20 cellular contexts compared by ENCODE assay signal in the genomic region with DNA sequence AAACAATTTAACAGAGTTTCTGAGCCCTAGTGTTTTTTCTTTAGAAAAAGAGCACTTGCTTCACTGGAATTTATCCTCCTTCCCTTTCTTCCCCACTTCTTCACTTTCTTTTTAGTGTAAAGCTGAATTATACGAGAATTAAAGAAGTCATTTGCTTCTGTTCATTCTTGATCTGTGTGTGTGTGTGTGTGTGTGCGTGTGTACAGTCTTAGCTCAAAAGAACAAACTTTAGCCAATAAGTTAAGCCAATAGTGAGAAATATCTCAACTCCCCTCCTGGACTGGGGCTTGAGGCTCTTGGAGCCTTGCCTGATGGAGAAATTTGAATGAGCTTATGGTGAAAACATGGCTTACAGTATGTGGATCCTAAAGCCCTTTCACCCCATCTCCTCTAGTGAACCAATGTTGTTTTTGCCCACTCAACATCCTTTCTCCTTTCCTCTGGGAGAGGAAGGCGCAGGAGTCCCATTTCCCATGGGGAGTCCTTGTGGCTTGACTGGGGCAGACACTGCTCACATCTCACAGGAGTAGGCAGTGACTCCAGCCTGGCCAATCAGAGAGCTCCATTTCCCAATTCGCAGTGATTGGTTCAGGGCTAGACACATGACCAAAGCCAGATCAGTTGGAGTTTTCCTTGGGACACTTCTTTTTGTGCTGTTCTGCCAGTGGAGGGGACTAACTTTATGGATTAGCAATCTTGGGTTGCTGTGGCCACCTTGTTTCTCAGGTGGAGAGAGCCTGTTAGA. TPM values are rescaled to one million over a fixed set of nuclear protein-coding genes. Genes with fewer than 3 reads are reported as not detected.
DNase-seq lines count a peak whose midpoint lies in the region; ATAC-seq and TF ChIP-seq lines count a peak whose summit lies in the region.
"Had no signal": no experiment of that assay in that cellular context is flagged by ENCODE, and none has a peak within 500 bp of the region (broad histone marks: within the 10 kb centered on the region; RNA-seq: fewer than 3 reads in every experiment).

No MANE protein-coding gene starts in this region.

- TF ChIP-seq CTCF in HFFc6 (IDR thresholded peaks at IDR 0.05) (no peak), WTC11 (IDR thresholded peaks at IDR 0.05) (no peak), fibroblast of mammary gland (conservative IDR thresholded peaks at IDR 0.05; ENCODE audit: control insufficient read depth, insufficient read depth, low read depth, low read length) (no peak), GM13977 (IDR thresholded peaks at IDR 0.05; ENCODE audit: extremely low read depth, insufficient read depth, missing control alignments) (no peak)

- no peaks in the 10 kb centered on the region for H3K36me3 Mint-ChIP-seq in HFFc6 (ENCODE audit: low read depth)
- no peaks in the 10 kb centered on the region for H3K36me3 Mint-ChIP-seq in WTC11
- H3K36me3 Mint-ChIP-seq: stimulated activated naive B cell treated with anti-CD40 and anti-IgM and Interleukin-4, amounts not matched to agents 10 μg/mL and 1 μg/mL and 100 μg/mL, for 72 hours had no signal

- H3K9me3 Mint-ChIP-seq in HFFc6 (no peaks in the 10 kb centered on the region), WTC11 (peaks cover 5% of the 10 kb centered on the region)
- H3K9me3 Mint-ChIP-seq: stimulated activated naive B cell treated with anti-CD40 and anti-IgM and Interleukin-4, amounts not matched to agents 10 μg/mL and 1 μg/mL and 100 μg/mL, for 72 hours had no signal

- H3K27me3 Mint-ChIP-seq in HFFc6 (ENCODE audit: insufficient read depth) (no peaks in the 10 kb centered on the region), WTC11 (ENCODE audit: low read depth) (no peaks in the 10 kb centered on the region)

- no peak overlapping the region for H3K4me3 ChIP-seq in fibroblast of mammary gland (ENCODE audit: control insufficient read depth, low read depth, low read length)
- H3K4me3 ChIP-seq: lower lobe of right lung, ovary, sigmoid colon, tibial nerve had no signal

- H3K4me1 Mint-ChIP-seq in HFFc6 (ENCODE audit: low read depth) (peaks cover 43% of the 10 kb centered on the region), WTC11 (peaks cover 32% of the 10 kb centered on the region)
- H3K4me1 Mint-ChIP-seq: B cell; stimulated activated naive B cell treated with anti-CD40 and anti-IgM and Interleukin-4, amounts not matched to agents 10 μg/mL and 1 μg/mL and 100 μg/mL, for 72 hours had no signal

- peak; percentile 23 for DNase-seq in Daoy (ENCODE audit: low read depth)
- DNase-seq in HFFc6, result no peak
- no peak for DNase-seq in WTC11 (ENCODE audit: low spot score)
- DNase-seq in fibroblast of mammary gland (ENCODE audit: low read depth), result peak; percentile 19
- no peak for DNase-seq in NCI-H1694 treated with DMSO at 0.1 percent for 48 hours (lab: John Stamatoyannopoulos, UW)
- no peak for DNase-seq in GM13977 (ENCODE audit: low spot score)
- no peak for DNase-seq in AML-193 (lab: John Stamatoyannopoulos, UW)
- DNase-seq: anterior cingulate cortex; effector memory CD4-positive, alpha-beta T cell; hippocampal formation; lower lobe of right lung; NCI-H1417; NCI-H524; ovary; SHP77 treated with DMSO at 0.1 percent for 48 hours; sigmoid colon; stimulated activated naive B cell treated with anti-CD40 and anti-IgM and Interleukin-4, amounts not matched to agents 10 μg/mL and 1 μg/mL and 100 μg/mL, for 72 hours had no signal

- in situ Hi-C loops in GM13977 (cut with MboI; ENCODE audit: low pct_unique_long_range_greater_than_20kb, low sequenced_read_pairs, unreplicated experiment), result no loop called here

- 0 out of 2 replicates have a peak overlapping the region, but pooled peaks have one; percentile 2 for H3K4me3 Mint-ChIP-seq in HFFc6
- H3K4me3 Mint-ChIP-seq in WTC11, result no peak overlapping the region
- H3K4me3 Mint-ChIP-seq: B cell; stimulated activated naive B cell treated with anti-CD40 and anti-IgM and Interleukin-4, amounts not matched to agents 10 μg/mL and 1 μg/mL and 100 μg/mL, for 72 hours had no signal

- ATAC-seq in WTC11 (no peak; the same call in 1 of the 2 replicates), HG02763 (IDR thresholded peaks at IDR 0.05; ENCODE audit: unreplicated experiment) (no peak)
- ATAC-seq: lower lobe of right lung; stimulated activated naive B cell treated with anti-CD40 and anti-IgM and Interleukin-4, amounts not matched to agents 10 μg/mL and 1 μg/mL and 100 μg/mL, for 72 hours had no signal

- CTCF ChIA-PET in WTC11 (lab: Charles Lee), result interaction anchor here (0.5 to 0.6 kb wide), 2 partner anchors 594 to 709 kb away, joined by 3 read pairs; no protein-coding TSS in a partner anchor

- POLR2A ChIA-PET in WTC11 (lab: Charles Lee), result no interaction called here

- peak overlapping the region; percentile 71; the same call in 1 of the 2 replicates for H3K27ac Mint-ChIP-seq in HFFc6
- H3K27ac Mint-ChIP-seq in WTC11, result no peak overlapping the region
- H3K27ac Mint-ChIP-seq: B cell; stimulated activated naive B cell treated with anti-CD40 and anti-IgM and Interleukin-4, amounts not matched to agents 10 μg/mL and 1 μg/mL and 100 μg/mL, for 72 hours had no signal

TF ChIP-seq in WTC11, 78 proteins besides CTCF, POLR2A, EP300 and RAD21:
- TF ChIP-seq ZSCAN18 (CRISPR knock-in tag; IDR thresholded peaks at IDR 0.05) (no peak), SMAD4 (CRISPR knock-in tag; IDR thresholded peaks at IDR 0.05) (no peak), NFYB (CRISPR knock-in tag; conservative IDR thresholded peaks at IDR 0.05; ENCODE audit: low read depth) (peak; percentile 75), CBFB (CRISPR knock-in tag; IDR thresholded peaks at IDR 0.05; ENCODE audit: low read depth) (no peak), USF2 (CRISPR knock-in tag; IDR thresholded peaks at IDR 0.05) (peak; percentile 36; the same call in 1 of the 2 replicates), ATF3 (CRISPR knock-in tag; conservative IDR thresholded peaks at IDR 0.05) (no peak)

RNA-seq across cellular contexts. Expression of gene MYO3B, which starts 16.3 kb away (rescaled TPM):
- total RNA-seq in Daoy (2014; rRNA removed; shearing (Covaris generic)), result not detected in 2 replicates
- not detected for total RNA-seq in HFFc6 (2021; fragmentation: NEBNext Ultra II Directional; extraction: Animal tissue kit (Norgen Biotek cat#: 25700))
- total RNA-seq in WTC11 (2021), result 0.44 to 0.62 TPM (median 0.50 TPM) in 3 replicates
- total RNA-seq: B cell, lower lobe of right lung, sigmoid colon had no signal

Comparison
In these comparisons a context has a peak if more than half of its experiments do, and no peak if none do; other contexts are left out.
1. DNase-seq: peak in Daoy (single experiment) and fibroblast of mammary gland (single experiment); none in HFFc6 (single experiment), WTC11 (single experiment), NCI-H1694 treated with DMSO at 0.1 percent for 48 hours (single experiment), GM13977 (single experiment) and AML-193 (0 of 2).